17 cellular contexts compared by ENCODE assay signal in genomic region chr7:55131421-55131929, GRCh38.
A peak's percentile ranks its signal among the peaks of the same experiment; 100 is the strongest.
DNase-seq lines count a peak whose midpoint lies in the region; ATAC-seq and TF ChIP-seq lines count a peak whose summit lies in the region.
"Had no signal": no experiment of that assay in that cellular context is flagged by ENCODE, and none has a peak within 500 bp of the region (broad histone marks: within the 10 kb centered on the region; RNA-seq: fewer than 3 reads in every experiment).

No MANE protein-coding gene starts in this region.

- no peak overlapping the region for H3K18ac ChIP-seq in neuronal stem cell (ENCODE audit: low read length)

- H4K8ac ChIP-seq in neuronal stem cell (ENCODE audit: low read depth, low read length): no peak overlapping the region

- no peak for TF ChIP-seq POLR2A in gastroesophageal sphincter (IDR thresholded peaks at IDR 0.05)

- H3K4me3 Mint-ChIP-seq in activated T-cell treated with anti-CD3 and anti-CD28 coated beads, Interleukin-2, amount 50 U/mL, for 72 hours: no peak overlapping the region
- H3K4me3 Mint-ChIP-seq in progenitor cell of endocrine pancreas (ENCODE audit: low read depth): no peak overlapping the region
- H3K4me3 Mint-ChIP-seq: activated CD8-positive, alpha-beta memory T cell treated with anti-CD3 and anti-CD28 coated beads, Interleukin-2, amount 10 ng/mL, durations not matched to agents 7 days and 5 days; activated naive CD8-positive, alpha-beta T cell treated with anti-CD3 and anti-CD28 coated beads, Interleukin-2, amount 10 ng/mL, durations not matched to agents 7 days and 5 days; naive thymus-derived CD8-positive, alpha-beta T cell; stimulated activated naive CD8-positive, alpha-beta T cell treated with anti-CD3 and anti-CD28 coated beads, Interleukin-15, Interleukin-2, amounts not matched to agents 100 ng/mL and 50 ng/mL, for 24 hours had no signal

- no peak overlapping the region for H3K4ac ChIP-seq in neuronal stem cell (ENCODE audit: low read length)

- H2AFZ ChIP-seq in neuronal stem cell (ENCODE audit: low read length): no peak overlapping the region

- no peak overlapping the region for H2BK5ac ChIP-seq in neuronal stem cell (ENCODE audit: low read length)

- no peak overlapping the region for H3K9ac ChIP-seq in neuronal stem cell (ENCODE audit: low read depth, low read length, poor library complexity)

- peak overlapping the region; percentile 19 for H3K27ac Mint-ChIP-seq in activated T-cell treated with anti-CD3 and anti-CD28 coated beads, Interleukin-2, amount 50 U/mL, for 72 hours
- no peak overlapping the region for H3K27ac Mint-ChIP-seq in progenitor cell of endocrine pancreas
- H3K27ac Mint-ChIP-seq: activated CD8-positive, alpha-beta memory T cell treated with anti-CD3 and anti-CD28 coated beads, Interleukin-2, amount 10 ng/mL, durations not matched to agents 7 days and 5 days; activated naive CD8-positive, alpha-beta T cell treated with anti-CD3 and anti-CD28 coated beads, Interleukin-2, amount 10 ng/mL, durations not matched to agents 7 days and 5 days; naive thymus-derived CD8-positive, alpha-beta T cell; stimulated activated naive CD8-positive, alpha-beta T cell treated with anti-CD3 and anti-CD28 coated beads, Interleukin-15, Interleukin-2, amounts not matched to agents 100 ng/mL and 50 ng/mL, for 24 hours had no signal

- no peak overlapping the region for H3K23ac ChIP-seq in neuronal stem cell (ENCODE audit: low read depth, low read length, poor library complexity)

- H3K36me3 ChIP-seq in gastroesophageal sphincter (no peaks in the 10 kb centered on the region), neuronal stem cell (replicated peaks in 1 of 2; ENCODE audit: control insufficient read depth in 2 of 2, insufficient read depth in 2 of 2, low read length in 2 of 2) (no peaks in the 10 kb centered on the region)

- TF ChIP-seq EP300 in gastroesophageal sphincter (IDR thresholded peaks at IDR 0.05): no peak

- no peak overlapping the region for H3K14ac ChIP-seq in neuronal stem cell (ENCODE audit: low read length)

- H3K27me3 Mint-ChIP-seq in activated T-cell treated with anti-CD3 and anti-CD28 coated beads, Interleukin-2, amount 50 U/mL, for 72 hours (ENCODE audit: low read depth): peaks cover 15% of the 10 kb centered on the region
- no peaks in the 10 kb centered on the region for H3K27me3 Mint-ChIP-seq in progenitor cell of endocrine pancreas
- H3K27me3 Mint-ChIP-seq: activated naive CD8-positive, alpha-beta T cell treated with anti-CD3 and anti-CD28 coated beads, Interleukin-2, amount 10 ng/mL, durations not matched to agents 7 days and 5 days had no signal

- TF ChIP-seq CTCF in gastroesophageal sphincter (IDR thresholded peaks at IDR 0.05): no peak
- no peak for TF ChIP-seq CTCF in progenitor cell of endocrine pancreas (IDR thresholded peaks at IDR 0.05; ENCODE audit: unreplicated experiment)

- H3K9me3 Mint-ChIP-seq in activated T-cell treated with anti-CD3 and anti-CD28 coated beads, Interleukin-2, amount 50 U/mL, for 72 hours: no peaks in the 10 kb centered on the region
- no peaks in the 10 kb centered on the region for H3K9me3 Mint-ChIP-seq in progenitor cell of endocrine pancreas (ENCODE audit: low read depth)
- H3K9me3 Mint-ChIP-seq: activated naive CD8-positive, alpha-beta T cell treated with anti-CD3 and anti-CD28 coated beads, Interleukin-2, amount 10 ng/mL, durations not matched to agents 7 days and 5 days; stimulated activated naive CD8-positive, alpha-beta T cell treated with anti-CD3 and anti-CD28 coated beads, Interleukin-15, Interleukin-2, amounts not matched to agents 100 ng/mL and 50 ng/mL, for 24 hours had no signal

- no peak overlapping the region for H2BK120ac ChIP-seq in neuronal stem cell (ENCODE audit: low read depth, low read length)

- no peak overlapping the region for H4K91ac ChIP-seq in neuronal stem cell (ENCODE audit: low read depth, low read length, poor library complexity)

- no peak overlapping the region for H2BK15ac ChIP-seq in neuronal stem cell (ENCODE audit: low read length)

- 0 to 56% methylated on average over 1 to 5 of the region's 14 CpGs for WGBS in gastroesophageal sphincter (ENCODE audit: low coverage in 1 of 2), 2 donors
- WGBS in neuronal stem cell (ENCODE audit: extremely low coverage in 2 of 2, insufficient read length in 2 of 2, insufficient replicate concordance in 1 of 2), 2 donors: no CpG with 5 or more reads among the region's 14 CpGs

- H2BK12ac ChIP-seq in neuronal stem cell (ENCODE audit: low read length): no peak overlapping the region

- H3K79me1 ChIP-seq in neuronal stem cell (ENCODE audit: low read depth, low read length): no peaks in the 10 kb centered on the region

- H3K9me3 ChIP-seq in gastroesophageal sphincter (no peaks in the 10 kb centered on the region), neuronal stem cell (replicated peaks in 1 of 2; ENCODE audit: control insufficient read depth in 2 of 2, insufficient read depth in 1 of 2, low read depth in 1 of 2, low read length in 2 of 2) (no peaks in the 10 kb centered on the region)

- H3K4me3 ChIP-seq in gastroesophageal sphincter (no peak overlapping the region), neuronal stem cell (ENCODE audit: low read length in 2 of 2) (no peak overlapping the region)
- H3K4me3 ChIP-seq: GM12878 had no signal

- H3K27me3 ChIP-seq in gastroesophageal sphincter: no peaks in the 10 kb centered on the region
- H3K27me3 ChIP-seq in neuronal stem cell (ENCODE audit: control insufficient read depth in 3 of 3, insufficient read depth in 3 of 3, low read depth in 1 of 3, low read length in 3 of 3): no peaks in the 10 kb centered on the region

- DNase-seq in activated T-cell treated with anti-CD3 and anti-CD28 coated beads, Interleukin-2, amount 50 U/mL, for 72 hours: no peak
- DNase-seq in activated T-cell treated with anti-CD3 and anti-CD28 coated beads, Interleukin-2, amount 50 U/mL, for 1 hour: no peak
- peak; percentile 27 for DNase-seq in neuronal stem cell (ENCODE audit: low spot score)
- DNase-seq in ureter (ENCODE audit: low spot score): peak; percentile 41
- no peak for DNase-seq in NCI-H1694 treated with DMSO at 0.1 percent for 48 hours (lab: John Stamatoyannopoulos, UW)
- no peak for DNase-seq in progenitor cell of endocrine pancreas (ENCODE audit: low spot score, unreplicated experiment)
- DNase-seq: activated CD8-positive, alpha-beta memory T cell treated with anti-CD3 and anti-CD28 coated beads, Interleukin-2, amount 10 ng/mL, durations not matched to agents 7 days and 5 days; activated naive CD8-positive, alpha-beta T cell treated with anti-CD3 and anti-CD28 coated beads, Interleukin-2, amount 10 ng/mL, durations not matched to agents 7 days and 5 days; DMS 273 treated with DMSO at 0.1 percent for 48 hours; effector CD8-positive, alpha-beta T cell; KBM-7; naive thymus-derived CD8-positive, alpha-beta T cell; stimulated activated CD4-positive, alpha-beta T cell treated with anti-CD3 and anti-CD28 coated beads, Interleukin-4, amount 100 ng/mL, for 4 hours had no signal

- H3K4me1 Mint-ChIP-seq in activated T-cell treated with anti-CD3 and anti-CD28 coated beads, Interleukin-2, amount 50 U/mL, for 72 hours (ENCODE audit: low read depth): peaks cover 23% of the 10 kb centered on the region
- peaks cover 8% of the 10 kb centered on the region for H3K4me1 Mint-ChIP-seq in progenitor cell of endocrine pancreas (ENCODE audit: low read depth)
- H3K4me1 Mint-ChIP-seq: activated naive CD8-positive, alpha-beta T cell treated with anti-CD3 and anti-CD28 coated beads, Interleukin-2, amount 10 ng/mL, durations not matched to agents 7 days and 5 days; naive thymus-derived CD8-positive, alpha-beta T cell had no signal

- no peaks in the 10 kb centered on the region for H3K36me3 Mint-ChIP-seq in activated T-cell treated with anti-CD3 and anti-CD28 coated beads, Interleukin-2, amount 50 U/mL, for 72 hours (ENCODE audit: insufficient read depth in 2 of 2)
- H3K36me3 Mint-ChIP-seq in progenitor cell of endocrine pancreas (ENCODE audit: insufficient read depth): no peaks in the 10 kb centered on the region
- H3K36me3 Mint-ChIP-seq: activated CD8-positive, alpha-beta memory T cell treated with anti-CD3 and anti-CD28 coated beads, Interleukin-2, amount 10 ng/mL, durations not matched to agents 7 days and 5 days; activated naive CD8-positive, alpha-beta T cell treated with anti-CD3 and anti-CD28 coated beads, Interleukin-2, amount 10 ng/mL, durations not matched to agents 7 days and 5 days; naive thymus-derived CD8-positive, alpha-beta T cell had no signal

- no peak for ATAC-seq in activated T-cell treated with anti-CD3 and anti-CD28 coated beads, Interleukin-2, amount 50 U/mL, for 72 hours (replicated peaks in 1 of 2)
- ATAC-seq in gastroesophageal sphincter (no peak), GM21717 (IDR thresholded peaks at IDR 0.05; ENCODE audit: unreplicated experiment) (no peak)
- ATAC-seq: activated CD8-positive, alpha-beta memory T cell treated with anti-CD3 and anti-CD28 coated beads, Interleukin-2, amount 10 ng/mL, durations not matched to agents 7 days and 5 days; naive thymus-derived CD8-positive, alpha-beta T cell had no signal

- no peak overlapping the region for H3K4me2 ChIP-seq in neuronal stem cell (ENCODE audit: insufficient read depth, low read length, poor library complexity, severe bottlenecking)

- no peak overlapping the region for H2AK5ac ChIP-seq in neuronal stem cell (ENCODE audit: low read depth, low read length)

- peak overlapping the region; percentile 90 to 96 (median 91) for H3K27ac ChIP-seq in gastroesophageal sphincter
- H3K27ac ChIP-seq in neuronal stem cell (replicated peaks; ENCODE audit: low read length): no peak overlapping the region

- H3K4me1 ChIP-seq in gastroesophageal sphincter (peaks cover 25 to 81% (median 64%) of the 10 kb centered on the region in 3 donors), neuronal stem cell (ENCODE audit: control insufficient read depth in 2 of 2, insufficient read depth in 1 of 2, low read depth in 1 of 2, low read length in 2 of 2) (peaks cover 27 to 46% of the 10 kb centered on the region in 2 donors)

Comparison
In these comparisons a context has a peak if more than half of its experiments do, and no peak if none do; other contexts are left out.
1. DNase-seq: peak in neuronal stem cell (single experiment) and ureter (single experiment); none in activated T-cell treated with anti-CD3 and anti-CD28 coated beads, Interleukin-2, amount 50 U/mL, for 72 hours (0 of 2), activated T-cell treated with anti-CD3 and anti-CD28 coated beads, Interleukin-2, amount 50 U/mL, for 1 hour (single experiment), NCI-H1694 treated with DMSO at 0.1 percent for 48 hours (single experiment) and progenitor cell of endocrine pancreas (single experiment).